ENCODE assay signal across 13 cellular contexts in genomic region chr1:22830747-22831340, GRCh38.
"Had no signal": no experiment of that assay in that cellular context is flagged by ENCODE, and none has a peak within 500 bp of the region (broad histone marks: within the 10 kb centered on the region; RNA-seq: fewer than 3 reads in every experiment).

No MANE protein-coding gene starts in this region.

- H3K36me3 ChIP-seq: lower lobe of right lung, pancreas, sigmoid colon had no signal

- H3K4me1 Mint-ChIP-seq: stimulated activated memory B cell treated with anti-CD40 and anti-IgM and Interleukin-4, amounts not matched to agents 10 μg/mL and 1 μg/mL and 100 μg/mL, for 72 hours had no signal

- H3K27me3 ChIP-seq: dorsolateral prefrontal cortex, pancreas, sigmoid colon had no signal

- H3K9me3 Mint-ChIP-seq: activated naive CD8-positive, alpha-beta T cell treated with anti-CD3 and anti-CD28 coated beads, Interleukin-2, amount 10 ng/mL, durations not matched to agents 7 days and 5 days; neural crest cell; stimulated activated memory B cell treated with anti-CD40 and anti-IgM and Interleukin-4, amounts not matched to agents 10 μg/mL and 1 μg/mL and 100 μg/mL, for 72 hours; T-helper 2 cell treated with Interferon-gamma antibody and Interleukin-4, amounts not matched to agents 5 μg/mL and 100 μg/mL, for 36 hours had no signal

- H3K9me3 ChIP-seq: lower lobe of right lung, pancreas, sigmoid colon had no signal

- H3K36me3 Mint-ChIP-seq: activated naive CD8-positive, alpha-beta T cell treated with anti-CD3 and anti-CD28 coated beads, Interleukin-2, amount 10 ng/mL, durations not matched to agents 7 days and 5 days; stimulated activated memory B cell treated with anti-CD40 and anti-IgM and Interleukin-4, amounts not matched to agents 10 μg/mL and 1 μg/mL and 100 μg/mL, for 72 hours had no signal

- H3K4me3 ChIP-seq: dorsolateral prefrontal cortex, lower lobe of right lung, pancreas, sigmoid colon had no signal

- H3K27ac Mint-ChIP-seq: activated naive CD8-positive, alpha-beta T cell treated with anti-CD3 and anti-CD28 coated beads, Interleukin-2, amount 10 ng/mL, durations not matched to agents 7 days and 5 days; stimulated activated memory B cell treated with anti-CD40 and anti-IgM and Interleukin-4, amounts not matched to agents 10 μg/mL and 1 μg/mL and 100 μg/mL, for 72 hours; T-helper 2 cell treated with Interferon-gamma antibody and Interleukin-4, amounts not matched to agents 5 μg/mL and 100 μg/mL, for 36 hours had no signal

- DNase-seq: activated CD4-positive, alpha-beta T cell treated with anti-CD3 and anti-CD28 coated beads, Interleukin-2, amount 50 U/mL, for 1 hour; activated CD8-positive, alpha-beta memory T cell treated with anti-CD3 and anti-CD28 coated beads for 24 hours; activated gamma-delta T cell treated with Interleukin-2 at 50 U/mL for 16 hours; activated naive CD8-positive, alpha-beta T cell treated with anti-CD3 and anti-CD28 coated beads, Interleukin-2, amount 10 ng/mL, durations not matched to agents 7 days and 5 days; foreskin fibroblast; glutamatergic neuron; lower lobe of right lung; sigmoid colon had no signal

- H3K27ac ChIP-seq: lower lobe of right lung, pancreas, sigmoid colon had no signal

- H3K4me3 Mint-ChIP-seq: activated naive CD8-positive, alpha-beta T cell treated with anti-CD3 and anti-CD28 coated beads, Interleukin-2, amount 10 ng/mL, durations not matched to agents 7 days and 5 days; neural crest cell; stimulated activated memory B cell treated with anti-CD40 and anti-IgM and Interleukin-4, amounts not matched to agents 10 μg/mL and 1 μg/mL and 100 μg/mL, for 72 hours; T-helper 2 cell treated with Interferon-gamma antibody and Interleukin-4, amounts not matched to agents 5 μg/mL and 100 μg/mL, for 36 hours had no signal
